17 cellular contexts compared by ENCODE assay signal in the genomic region with DNA sequence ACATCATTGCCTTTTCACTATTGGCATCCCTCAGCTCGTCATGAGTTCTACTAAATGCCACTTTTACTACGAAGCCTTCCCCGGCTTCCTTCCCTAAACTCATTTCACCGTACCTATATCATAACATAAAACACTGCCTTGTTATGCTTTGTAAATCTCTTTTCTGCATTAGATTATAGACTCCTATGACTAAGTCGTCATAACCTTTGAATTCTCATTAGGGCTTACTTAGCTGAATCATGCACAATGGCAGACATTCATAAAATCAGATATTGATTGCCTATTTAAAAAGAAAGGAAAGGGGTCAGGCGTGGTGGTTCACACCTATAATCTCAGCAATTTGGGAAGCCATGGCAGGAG. TPM values are rescaled to one million over a fixed set of nuclear protein-coding genes. Genes with fewer than 3 reads are reported as not detected.
DNase-seq lines count a peak whose midpoint lies in the region; ATAC-seq, FAIRE-seq and TF ChIP-seq lines count a peak whose summit lies in the region.
"Had no signal": no experiment of that assay in that cellular context is flagged by ENCODE, and none has a peak within 500 bp of the region (broad histone marks: within the 10 kb centered on the region; RNA-seq: fewer than 3 reads in every experiment).

No MANE protein-coding gene starts in this region.

- peaks cover 54% of the 10 kb centered on the region for H3K36me3 Mint-ChIP-seq in activated T-cell treated with anti-CD3 and anti-CD28 coated beads, Interleukin-2, amount 50 U/mL, for 4 hours (ENCODE audit: insufficient read depth)
- H3K36me3 Mint-ChIP-seq in GM23338 (ENCODE audit: low read depth) = peaks cover 37% of the 10 kb centered on the region; the same call in 2 of the 3 replicates
- peaks cover 78% of the 10 kb centered on the region for H3K36me3 Mint-ChIP-seq in activated naive CD8-positive, alpha-beta T cell treated with anti-CD3 and anti-CD28 coated beads for 36 hours
- peaks cover 58% of the 10 kb centered on the region for H3K36me3 Mint-ChIP-seq in stimulated activated memory B cell treated with anti-CD40 and anti-IgM and Interleukin-4, amounts not matched to agents 10 μg/mL and 1 μg/mL and 100 μg/mL, for 72 hours

- no peak for TF ChIP-seq RAD21 in HepG2 (CRISPR knock-in tag; IDR thresholded peaks at IDR 0.05)

- WGBS in HepG2 (ENCODE audit: low lambda C conversion rate) = 84% methylated on average over 6 of the region's 6 CpGs

- peak; percentile 21 to 65 for ATAC-seq in activated T-cell treated with anti-CD3 and anti-CD28 coated beads, Interleukin-2, amount 50 U/mL, for 4 hours
- ATAC-seq in GM23338 (no peak), HepG2 (no peak)
- ATAC-seq in stimulated activated memory B cell treated with anti-CD40 and anti-IgM and Interleukin-4, amounts not matched to agents 10 μg/mL and 1 μg/mL and 100 μg/mL, for 72 hours = peak; percentile 41
- ATAC-seq: mucosa of descending colon had no signal

- no peak for DNase-seq in activated T-cell treated with anti-CD3 and anti-CD28 coated beads, Interleukin-2, amount 50 U/mL, for 4 hours
- DNase-seq in activated T-cell treated with anti-CD3 and anti-CD28 coated beads for 4 hours = no peak
- no peak for DNase-seq in GM23338 (ENCODE audit: low spot score)
- DNase-seq in activated naive CD8-positive, alpha-beta T cell treated with anti-CD3 and anti-CD28 coated beads for 36 hours = no peak
- no peak for DNase-seq in middle frontal gyrus (ENCODE audit: extremely low spot score, low spot score)
- no peak for DNase-seq in HepG2 (ENCODE audit: low spot score)
- no peak for DNase-seq in NK-92 treated with Interleukin-12 subunit alpha and Interleukin-12 subunit beta, amount 100 ng/mL, for 24 hours (lab: John Stamatoyannopoulos, UW)
- DNase-seq: anterior cingulate cortex; DMS153; head of caudate nucleus; MG63; mucosa of descending colon; stimulated activated CD4-positive, alpha-beta T cell treated with anti-CD3 and anti-CD28 coated beads, Interleukin-12 subunit alpha, Interleukin-12 subunit beta, amount 100 ng/mL, for 4 hours had no signal

- TF ChIP-seq EP300 in HepG2 (IDR thresholded peaks at IDR 0.05; ENCODE audit: low read depth in 2 of 2, low read length in 2 of 2) = no peak
- no peak for TF ChIP-seq EP300 in HepG2 (CRISPR knock-in tag; IDR thresholded peaks at IDR 0.05; ENCODE audit: borderline replicate concordance)

- H3K27me3 Mint-ChIP-seq in activated T-cell treated with anti-CD3 and anti-CD28 coated beads, Interleukin-2, amount 50 U/mL, for 4 hours (ENCODE audit: low read depth) = no peaks in the 10 kb centered on the region
- H3K27me3 Mint-ChIP-seq in GM23338 (ENCODE audit: insufficient read depth, low read depth, poor library complexity) = peaks cover 2% of the 10 kb centered on the region
- H3K27me3 Mint-ChIP-seq in activated naive CD8-positive, alpha-beta T cell treated with anti-CD3 and anti-CD28 coated beads for 36 hours = no peaks in the 10 kb centered on the region
- no peaks in the 10 kb centered on the region for H3K27me3 Mint-ChIP-seq in stimulated activated memory B cell treated with anti-CD40 and anti-IgM and Interleukin-4, amounts not matched to agents 10 μg/mL and 1 μg/mL and 100 μg/mL, for 72 hours

- H3K4me1 ChIP-seq in GM23338 (ENCODE audit: insufficient read depth) (peaks cover 6% of the 10 kb centered on the region), HepG2 (ENCODE audit: insufficient read depth, low read length) (peaks cover 15% of the 10 kb centered on the region)
- H3K4me1 ChIP-seq: parathyroid adenoma had no signal

- peak overlapping the region; percentile 19 for H3K4me3 Mint-ChIP-seq in activated T-cell treated with anti-CD3 and anti-CD28 coated beads, Interleukin-2, amount 50 U/mL, for 4 hours
- no peak overlapping the region for H3K4me3 Mint-ChIP-seq in GM23338
- no peak overlapping the region for H3K4me3 Mint-ChIP-seq in activated naive CD8-positive, alpha-beta T cell treated with anti-CD3 and anti-CD28 coated beads for 36 hours
- peak overlapping the region; percentile 51 for H3K4me3 Mint-ChIP-seq in stimulated activated memory B cell treated with anti-CD40 and anti-IgM and Interleukin-4, amounts not matched to agents 10 μg/mL and 1 μg/mL and 100 μg/mL, for 72 hours

- H3K79me2 ChIP-seq in GM23338 (replicated peaks; ENCODE audit: insufficient read depth) (peaks cover 76% of the 10 kb centered on the region), HepG2 (ENCODE audit: insufficient read depth, low read length) (no peaks in the 10 kb centered on the region)

- no TSS peak for BruUV-seq in HepG2 (replicated peaks; lab: Mats Ljungman, UMichigan)

- H4K20me1 ChIP-seq in GM23338 (replicated peaks; ENCODE audit: insufficient read depth) (peaks cover 3% of the 10 kb centered on the region; the same call in 1 of the 2 replicates), HepG2 (ENCODE audit: insufficient read depth, low read length) (no peaks in the 10 kb centered on the region)

- H3K9me2 ChIP-seq in GM23338 (ENCODE audit: insufficient read depth) = peaks cover 4% of the 10 kb centered on the region; the same call in 1 of the 2 replicates

- H3K27ac ChIP-seq in GM23338 (ENCODE audit: low read depth) (no peak overlapping the region), HepG2 (ENCODE audit: extremely low read length, insufficient read depth, low read length) (no peak overlapping the region)
- H3K27ac ChIP-seq: coronary artery, parathyroid adenoma, suprapubic skin had no signal

- H3K4me3 ChIP-seq in GM23338 (no peak overlapping the region), HepG2 (replicated peaks in 1 of 3; ENCODE audit: insufficient read depth in 1 of 3, low read depth in 2 of 3, low read length in 3 of 3) (no peak overlapping the region)
- H3K4me3 ChIP-seq: coronary artery, MG63, mucosa of descending colon, suprapubic skin had no signal

- no peak for TF ChIP-seq POLR2A in HepG2 (IDR thresholded peaks at IDR 0.05; ENCODE audit: insufficient read depth in 1 of 2, low read depth in 2 of 2, low read length in 2 of 2)

- no peaks in the 10 kb centered on the region for H3K36me3 ChIP-seq in GM23338 (ENCODE audit: insufficient read depth)
- H3K36me3 ChIP-seq in HepG2 (replicated peaks in 1 of 2; ENCODE audit: control insufficient read depth in 1 of 2, insufficient read depth in 2 of 2, low read length in 2 of 2) = no peaks in the 10 kb centered on the region
- H3K36me3 ChIP-seq: suprapubic skin had no signal

- peaks cover 57% of the 10 kb centered on the region for H3K4me1 Mint-ChIP-seq in activated T-cell treated with anti-CD3 and anti-CD28 coated beads, Interleukin-2, amount 50 U/mL, for 4 hours (ENCODE audit: low read depth)
- H3K4me1 Mint-ChIP-seq in GM23338 = peaks cover 14% of the 10 kb centered on the region
- peaks cover 48% of the 10 kb centered on the region for H3K4me1 Mint-ChIP-seq in activated naive CD8-positive, alpha-beta T cell treated with anti-CD3 and anti-CD28 coated beads for 36 hours
- H3K4me1 Mint-ChIP-seq in stimulated activated memory B cell treated with anti-CD40 and anti-IgM and Interleukin-4, amounts not matched to agents 10 μg/mL and 1 μg/mL and 100 μg/mL, for 72 hours = peaks cover 47% of the 10 kb centered on the region

- peaks cover 16% of the 10 kb centered on the region for H3K9me3 Mint-ChIP-seq in activated T-cell treated with anti-CD3 and anti-CD28 coated beads, Interleukin-2, amount 50 U/mL, for 4 hours
- peaks cover 8% of the 10 kb centered on the region for H3K9me3 Mint-ChIP-seq in GM23338
- H3K9me3 Mint-ChIP-seq in activated naive CD8-positive, alpha-beta T cell treated with anti-CD3 and anti-CD28 coated beads for 36 hours = peaks cover 26% of the 10 kb centered on the region
- H3K9me3 Mint-ChIP-seq in stimulated activated memory B cell treated with anti-CD40 and anti-IgM and Interleukin-4, amounts not matched to agents 10 μg/mL and 1 μg/mL and 100 μg/mL, for 72 hours = peaks cover 7% of the 10 kb centered on the region

- no peak overlapping the region for H3K9ac ChIP-seq in HepG2 (ENCODE audit: insufficient read depth, low read depth, low read length)
- H3K9ac ChIP-seq: parathyroid adenoma had no signal

- H3F3A ChIP-seq in GM23338 (replicated peaks; ENCODE audit: low read depth) = no peaks in the 10 kb centered on the region

- no peaks in the 10 kb centered on the region for H3K9me3 ChIP-seq in HepG2 (ENCODE audit: low read length)
- H3K9me3 ChIP-seq: suprapubic skin had no signal

- no peak for TF ChIP-seq CTCF in GM23338 (conservative IDR thresholded peaks at IDR 0.05; ENCODE audit: low read depth in 2 of 2)
- no peak for TF ChIP-seq CTCF in HepG2 (CRISPR knock-in tag; IDR thresholded peaks at IDR 0.05)

- CTCF ChIA-PET in HepG2 (lab: Yijun Ruan, JAX; ENCODE audit: low intra/inter-chr PET ratio, low total read pairs) = no interaction called here

- H3K27me3 ChIP-seq in GM23338 (ENCODE audit: insufficient read depth) (no peaks in the 10 kb centered on the region), HepG2 (ENCODE audit: control insufficient read depth in 1 of 2, insufficient read depth in 2 of 2, low read length in 2 of 2) (no peaks in the 10 kb centered on the region)
- H3K27me3 ChIP-seq: MG63, suprapubic skin had no signal

- FAIRE-seq in HepG2 (lab: Jason Lieb, UNC) = no peak

- H2AFZ ChIP-seq in GM23338 (no peak overlapping the region), HepG2 (ENCODE audit: low read length) (no peak overlapping the region)
- H2AFZ ChIP-seq: parathyroid adenoma had no signal

- POLR2A ChIA-PET in HepG2 (lab: Yijun Ruan, JAX) = no interaction called here

- H3K4me2 ChIP-seq in GM23338 (no peak overlapping the region), HepG2 (ENCODE audit: low read depth, low read length) (no peak overlapping the region)

- H3K27ac Mint-ChIP-seq in GM23338 = peak overlapping the region; percentile 25; the same call in 1 of the 2 replicates
- peak overlapping the region; percentile 73 for H3K27ac Mint-ChIP-seq in activated naive CD8-positive, alpha-beta T cell treated with anti-CD3 and anti-CD28 coated beads for 36 hours
- H3K27ac Mint-ChIP-seq in stimulated activated memory B cell treated with anti-CD40 and anti-IgM and Interleukin-4, amounts not matched to agents 10 μg/mL and 1 μg/mL and 100 μg/mL, for 72 hours = peak overlapping the region; percentile 62

- intact Hi-C loops in HepG2 (cut with micrococcal nuclease; ENCODE audit: unreplicated experiment) = no loop called here

- in situ Hi-C loops in HepG2 (cut with HindIII; ENCODE audit: extremely low pct_ligation_motif_present, low pct_unique_long_range_greater_than_20kb) = no loop called here

RNA-seq across cellular contexts. Expression of a gene that starts 21.0 kb away (rescaled TPM):
- total RNA-seq in activated T-cell treated with anti-CD3 and anti-CD28 coated beads, Interleukin-2, amount 50 U/mL, for 4 hours = 100 to 1,000 TPM; 119 to 204 (median 130) TPM
- 15.5 and 16.0 TPM in 2 replicates for total RNA-seq in GM23338 (2014; rRNA removed; shearing (Covaris generic))
- polyA plus RNA-seq in GM23338 (2016; fragmentation: Nextera tagmentation; extraction: Ambion mirVana) (26.8 and 36.2 TPM in 2 replicates), HepG2 (2011; rRNA removed) (16.7 and 20.2 TPM in 2 replicates)
- total RNA-seq in activated naive CD8-positive, alpha-beta T cell treated with anti-CD3 and anti-CD28 coated beads for 36 hours = 100 to 1,000 TPM; 147 to 153 TPM
- total RNA-seq in HepG2 (2016; rRNA removed; fragmentation: Illumina TruSeq; extraction: Trizol) = 7.5 and 9.8 TPM in 2 replicates
- total RNA-seq in HepG2 (2016; cell fraction: cytosol; rRNA removed; fragmentation: Illumina TruSeq; extraction: Trizol; ENCODE audit: low read depth) = 2.4 and 5.7 TPM in 2 replicates
- total RNA-seq in HepG2 (2016; cell fraction: insoluble cytoplasmic fraction; rRNA removed; fragmentation: Illumina TruSeq; extraction: Trizol) = 5.9 and 8.9 TPM in 2 replicates
- 8.8 and 11.0 TPM in 2 replicates for total RNA-seq in HepG2 (2016; cell fraction: membrane; rRNA removed; fragmentation: Illumina TruSeq; extraction: Trizol)
- 15.4 TPM in 2 replicates for total RNA-seq in HepG2 (2016; cell fraction: nucleus; rRNA removed; fragmentation: Illumina TruSeq; extraction: Trizol)
- polyA plus RNA-seq in HepG2 (2011; cell fraction: cytosol; rRNA removed) = 12.2 and 14.4 TPM in 2 replicates
- 6.9 and 13.9 TPM in 2 replicates for polyA plus RNA-seq in HepG2 (2011; cell fraction: nucleus; rRNA removed)
- 22.3 and 32.9 TPM in 2 replicates for polyA plus RNA-seq in HepG2 (2012)
- 5.9 and 6.6 TPM in 2 replicates for polyA plus RNA-seq in HepG2 (2016; cell fraction: cytosol; fragmentation: Illumina TruSeq; extraction: Trizol; ENCODE audit: low read depth)
- 13.5 and 13.8 TPM in 2 replicates for polyA plus RNA-seq in HepG2 (2016; cell fraction: insoluble cytoplasmic fraction; fragmentation: Illumina TruSeq; extraction: Trizol; ENCODE audit: low read depth)
- polyA plus RNA-seq in HepG2 (2016; cell fraction: membrane; fragmentation: Illumina TruSeq; extraction: Trizol; ENCODE audit: low read depth) = 14.3 TPM in 2 replicates
- polyA plus RNA-seq in HepG2 (2016; cell fraction: nucleus; fragmentation: Illumina TruSeq; extraction: Trizol; ENCODE audit: insufficient read depth, low read depth) = 12.5 and 15.4 TPM in 2 replicates
- polyA minus RNA-seq in HepG2 (2011; rRNA and poly(A)+ RNA removed; ENCODE audit: low replicate concordance) = 33.4 and 51.6 TPM in 2 replicates
- polyA minus RNA-seq in HepG2 (2011; cell fraction: cytosol; rRNA and poly(A)+ RNA removed) = 10.3 and 17.6 TPM in 2 replicates
- 40.3 and 44.8 TPM in 2 replicates for polyA minus RNA-seq in HepG2 (2011; cell fraction: nucleus; rRNA and poly(A)+ RNA removed)

Comparison
In these comparisons a context has a peak if more than half of its experiments do, and no peak if none do; other contexts are left out.
1. ATAC-seq: peak in activated T-cell treated with anti-CD3 and anti-CD28 coated beads, Interleukin-2, amount 50 U/mL, for 4 hours (2 of 2) and stimulated activated memory B cell treated with anti-CD40 and anti-IgM and Interleukin-4, amounts not matched to agents 10 μg/mL and 1 μg/mL and 100 μg/mL, for 72 hours (single experiment); none in GM23338 (single experiment) and HepG2 (single experiment).
2. H3K4me3 Mint-ChIP-seq: peak in activated T-cell treated with anti-CD3 and anti-CD28 coated beads, Interleukin-2, amount 50 U/mL, for 4 hours (single experiment) and stimulated activated memory B cell treated with anti-CD40 and anti-IgM and Interleukin-4, amounts not matched to agents 10 μg/mL and 1 μg/mL and 100 μg/mL, for 72 hours (single experiment); none in GM23338 (single experiment) and activated naive CD8-positive, alpha-beta T cell treated with anti-CD3 and anti-CD28 coated beads for 36 hours (single experiment).
3. Peak in every context shown above with its lines, with median percentiles within 50 percentile points of each other: H3K27ac Mint-ChIP-seq.